Comparison of ENCODE assay signal across 8 cellular contexts in genomic region chr1:53326088-53326597, GRCh38. TPM values are rescaled to one million over a fixed set of nuclear protein-coding genes. Genes with fewer than 3 reads are reported as not detected.
DNase-seq lines count a peak whose midpoint lies in the region; FAIRE-seq and TF ChIP-seq lines count a peak whose summit lies in the region.

No MANE protein-coding gene starts in this region.

- peaks cover 18% of the 10 kb centered on the region; the same call in 1 of the 2 replicates for H3K79me2 ChIP-seq in H9 (ENCODE audit: insufficient read depth, low read length)
- peaks cover 57% of the 10 kb centered on the region for H3K79me2 ChIP-seq in Loucy (ENCODE audit: insufficient read depth, low read length)

- peaks cover 0 to 3% of the 10 kb centered on the region in 2 experiments; a peak in 1 of 5 replicates for H3K9me3 Mint-ChIP-seq in H9

- H3K56ac ChIP-seq in H9 (ENCODE audit: insufficient read length, low read depth, low read length) = no peak overlapping the region

- peak; percentile 93 for FAIRE-seq in G401.6 (lab: Jason Lieb, UNC)
- no peak for FAIRE-seq in frontal cortex (lab: Jason Lieb, UNC)

- H3K27me3 Mint-ChIP-seq in H9 (ENCODE audit: low read depth) = peaks cover 3% of the 10 kb centered on the region

- H3T11ph ChIP-seq in H9 (ENCODE audit: low read length) = no peak overlapping the region

- H2BK15ac ChIP-seq in H9 (ENCODE audit: low read depth, low read length) = no peak overlapping the region
- peak overlapping the region; percentile 95 for H2BK15ac ChIP-seq in neuronal stem cell (ENCODE audit: low read length)

- H3K4me2 ChIP-seq in H9 (ENCODE audit: insufficient read depth, insufficient read length, low read length) (peak overlapping the region; percentile 64), Loucy (ENCODE audit: low read depth, low read length, poor library complexity, severe bottlenecking) (peak overlapping the region; percentile 91), neuronal stem cell (ENCODE audit: insufficient read depth, low read length, poor library complexity, severe bottlenecking) (peak overlapping the region; percentile 98)

- peak overlapping the region; percentile 90 for H3K14ac ChIP-seq in H9 (ENCODE audit: insufficient read depth, low read length)
- H3K14ac ChIP-seq in neuronal stem cell (ENCODE audit: low read length) = no peak overlapping the region

- H4K91ac ChIP-seq in H9 (ENCODE audit: insufficient read length, low read depth, low read length) (peak overlapping the region; percentile 64), neuronal stem cell (ENCODE audit: low read depth, low read length, poor library complexity) (no peak overlapping the region)

- H3K4me1 Mint-ChIP-seq in H9 = peaks cover 34 to 35% of the 10 kb centered on the region in 2 experiments

- peak overlapping the region; percentile 90 to 96 for H3K4me3 Mint-ChIP-seq in H9

- H2BK5ac ChIP-seq in H9 (ENCODE audit: insufficient read length, low read length) (no peak overlapping the region), neuronal stem cell (ENCODE audit: low read length) (peak overlapping the region; percentile 88)

- H3K79me1 ChIP-seq in H9 (ENCODE audit: insufficient read depth, low read depth, low read length, poor library complexity, severe bottlenecking) (peaks cover 10% of the 10 kb centered on the region), neuronal stem cell (ENCODE audit: low read depth, low read length) (peaks cover 6% of the 10 kb centered on the region)

- no peak overlapping the region for H4K8ac ChIP-seq in H9 (replicated peaks; ENCODE audit: insufficient read length, low read depth, low read length)
- H4K8ac ChIP-seq in neuronal stem cell (ENCODE audit: low read depth, low read length) = no peak overlapping the region

- no peak overlapping the region for H2BK12ac ChIP-seq in H9 (ENCODE audit: insufficient read length, low read depth, low read length)
- H2BK12ac ChIP-seq in neuronal stem cell (ENCODE audit: low read length) = no peak overlapping the region

- H4K20me1 ChIP-seq in H9 (ENCODE audit: control insufficient read depth, insufficient read depth, insufficient read length) (no peaks in the 10 kb centered on the region), Loucy (ENCODE audit: insufficient read depth, low read length, poor library complexity, severe bottlenecking) (peaks cover 37% of the 10 kb centered on the region)

- H3F3A ChIP-seq in Loucy (ENCODE audit: low read depth) = no peaks in the 10 kb centered on the region

- H3K4me3 ChIP-seq in Loucy (ENCODE audit: low read length, poor library complexity, severe bottlenecking) = peak overlapping the region; percentile 90
- H3K4me3 ChIP-seq in neuronal stem cell (ENCODE audit: low read length in 2 of 2) = peak overlapping the region; percentile 87 to 92

- H3K23me2 ChIP-seq in H9 (ENCODE audit: insufficient read length, low read depth, low read length, poor library complexity, severe bottlenecking) = peaks cover 19% of the 10 kb centered on the region

- H2AK5ac ChIP-seq in H9 (ENCODE audit: insufficient read length, low read length) = no peak overlapping the region
- peak overlapping the region; percentile 59 for H2AK5ac ChIP-seq in neuronal stem cell (ENCODE audit: low read depth, low read length)

- no peak overlapping the region for H2BK20ac ChIP-seq in H9 (ENCODE audit: low read depth, low read length, poor library complexity, severe bottlenecking)

- H3K27me3 ChIP-seq in H9 (ENCODE audit: insufficient read depth, low read length) (no peaks in the 10 kb centered on the region), Loucy (ENCODE audit: insufficient read depth, low read length, poor library complexity, severe bottlenecking) (no peaks in the 10 kb centered on the region), neuronal stem cell (ENCODE audit: control insufficient read depth in 3 of 3, insufficient read depth in 3 of 3, low read depth in 1 of 3, low read length in 3 of 3) (peaks cover 0 to 10% (median 0%) of the 10 kb centered on the region in 3 experiments)

- H3K27ac ChIP-seq in H9 (ENCODE audit: insufficient read length, low read depth, low read length) = peak overlapping the region; percentile 5
- peak overlapping the region; percentile 90 for H3K27ac ChIP-seq in neuronal stem cell (replicated peaks; ENCODE audit: low read length)

- WGBS in H9 (ENCODE audit: extremely low coverage, insufficient read length, low lambda C conversion rate) = no CpG with 5 or more reads among the region's 42 CpGs
- no CpG with 5 or more reads among the region's 42 CpGs for WGBS in neuronal stem cell (ENCODE audit: extremely low coverage in 2 of 2, insufficient read length in 2 of 2, insufficient replicate concordance in 1 of 2), 2 donors

- TF ChIP-seq CTCF in H9 (conservative IDR thresholded peaks at IDR 0.05) (no peak), Loucy (conservative IDR thresholded peaks at IDR 0.05; ENCODE audit: low read length) (no peak)

- H3K4ac ChIP-seq in H9 (ENCODE audit: low read depth, low read length) (no peak overlapping the region), neuronal stem cell (ENCODE audit: low read length) (no peak overlapping the region)

- H3K4me1 ChIP-seq in H9 (ENCODE audit: insufficient read depth, low read length) (peaks cover 3% of the 10 kb centered on the region; the same call in 1 of the 2 replicates), Loucy (ENCODE audit: insufficient read depth, low read length, poor library complexity, severe bottlenecking) (peaks cover 18% of the 10 kb centered on the region), neuronal stem cell (ENCODE audit: control insufficient read depth in 2 of 2, insufficient read depth in 1 of 2, low read depth in 1 of 2, low read length in 2 of 2) (peaks cover 12 to 13% of the 10 kb centered on the region in 2 donors)

- DNase-seq in H9 (peak; percentile 98), frontal cortex (ENCODE audit: low spot score in 2 of 2) (peak; percentile 80 to 86), neuronal stem cell (ENCODE audit: low spot score) (peak; percentile 87), stromal cell of bone marrow (ENCODE audit: low read depth) (peak; percentile 43)
- DNase-seq in activated effector memory CD4-positive, alpha-beta T cell treated with anti-CD3 and anti-CD28 coated beads, Interleukin-2, amount 50 U/mL, for 16 hours = peak; percentile 98

- no peak overlapping the region for H4K5ac ChIP-seq in H9 (ENCODE audit: insufficient read length, low read depth, low read length)

- H3K36me3 Mint-ChIP-seq in H9 (ENCODE audit: insufficient read depth in 1 of 3, low read depth in 3 of 3) = peaks cover 33 to 49% (median 34%) of the 10 kb centered on the region in 3 experiments

- H3K18ac ChIP-seq in H9 (ENCODE audit: insufficient read length, low read depth, low read length) (peak overlapping the region; percentile 81), neuronal stem cell (ENCODE audit: low read length) (peak overlapping the region; percentile 98)

- H3K36me3 ChIP-seq in Loucy (ENCODE audit: insufficient read depth, low read length) (peaks cover under 1% of the 10 kb centered on the region; the same call in 1 of the 2 replicates), neuronal stem cell (replicated peaks in 1 of 2; ENCODE audit: control insufficient read depth in 2 of 2, insufficient read depth in 2 of 2, low read length in 2 of 2) (peaks cover 25 to 45% of the 10 kb centered on the region in 2 donors)

- H3K9me3 ChIP-seq in H9 (ENCODE audit: control insufficient read depth, low read depth, low read length) = no peaks in the 10 kb centered on the region
- H3K9me3 ChIP-seq in Loucy (ENCODE audit: insufficient read depth, low read depth, low read length) = no peaks in the 10 kb centered on the region
- H3K9me3 ChIP-seq in neuronal stem cell (replicated peaks in 1 of 2; ENCODE audit: control insufficient read depth in 2 of 2, insufficient read depth in 1 of 2, low read depth in 1 of 2, low read length in 2 of 2) = no peaks in the 10 kb centered on the region

- peak overlapping the region; percentile 94 to 99 (median 96) for H3K27ac Mint-ChIP-seq in H9

- no peaks in the 10 kb centered on the region for H3K9me2 ChIP-seq in Loucy (replicated peaks; ENCODE audit: low read depth, low read length)

- H3K23ac ChIP-seq in H9 (ENCODE audit: insufficient read length, low read depth, low read length) (no peak overlapping the region), neuronal stem cell (ENCODE audit: low read depth, low read length, poor library complexity) (peak overlapping the region; percentile 94)

- H3K9ac ChIP-seq in H9 (ENCODE audit: extremely low read depth, insufficient read length, low read length) = peak overlapping the region; percentile 95
- H3K9ac ChIP-seq in Loucy (ENCODE audit: low read depth, low read length, poor library complexity, severe bottlenecking) = peak overlapping the region; percentile 92
- peak overlapping the region; percentile 99 for H3K9ac ChIP-seq in neuronal stem cell (ENCODE audit: low read depth, low read length, poor library complexity)

- H2AFZ ChIP-seq in H9 (ENCODE audit: low read length) = no peak overlapping the region
- peak overlapping the region; percentile 86 for H2AFZ ChIP-seq in Loucy (ENCODE audit: low read length)
- H2AFZ ChIP-seq in neuronal stem cell (ENCODE audit: low read length) = peak overlapping the region; percentile 95

- TF ChIP-seq POLR2A in Raji (IDR thresholded peaks at IDR 0.05; ENCODE audit: insufficient read depth, low read depth, low read length) = peak; percentile 84

- H2BK120ac ChIP-seq in H9 (ENCODE audit: low read depth, low read length, poor library complexity, severe bottlenecking) (no peak overlapping the region), neuronal stem cell (ENCODE audit: low read depth, low read length) (peak overlapping the region; percentile 63)

RNA-seq across cellular contexts. Expression of gene LRP8, which starts 1.7 kb away (rescaled TPM):
- total RNA-seq in H9 (2021) (69.2 and 78.6 TPM in 2 replicates), frontal cortex (83.6 TPM)
- polyA plus RNA-seq in neuronal stem cell (2013, experiment 1 of 2) = 23.6 TPM
- polyA plus RNA-seq in neuronal stem cell (2013, experiment 2 of 2) = 22.6 TPM

Comparison
In these comparisons a context has a peak if more than half of its experiments do, and no peak if none do; other contexts are left out.
1. Peak in every context shown above with its lines: DNase-seq, H3K4me3 ChIP-seq and H3K27ac ChIP-seq.
2. DNase-seq: peak in every context shown above with its lines; median percentile 98 in H9; 98 in activated effector memory CD4-positive, alpha-beta T cell treated with anti-CD3 and anti-CD28 coated beads, Interleukin-2, amount 50 U/mL, for 16 hours; 87 in neuronal stem cell; 83 in frontal cortex; 43 in stromal cell of bone marrow.